Comparison of ENCODE assay signal across 14 cellular contexts in genomic region chrX:77087529-77088169, GRCh38.
DNase-seq lines count a peak whose midpoint lies in the region; ATAC-seq and TF ChIP-seq lines count a peak whose summit lies in the region.
"Had no signal": no experiment of that assay in that cellular context is flagged by ENCODE, and none has a peak within 500 bp of the region (broad histone marks: within the 10 kb centered on the region; RNA-seq: fewer than 3 reads in every experiment).

No MANE protein-coding gene starts in this region.

- no peak overlapping the region for H3K27ac Mint-ChIP-seq in activated CD4-positive, alpha-beta T cell treated with anti-CD3 and anti-CD28 coated beads for 36 hours

- peak; percentile 63 for ATAC-seq in Right ventricle myocardium superior (ENCODE audit: poor library complexity)
- ATAC-seq in activated CD4-positive, alpha-beta T cell treated with anti-CD3 and anti-CD28 coated beads for 36 hours = no peak

- TF ChIP-seq POLR2A in adrenal gland (IDR thresholded peaks at IDR 0.05) (no peak), Peyer's patch (IDR thresholded peaks at IDR 0.05) (no peak)

- DNase-seq in GM03348 (ENCODE audit: low spot score) = peak; percentile 17
- peak; percentile 22 to 57 (median 41) for DNase-seq in adrenal gland
- DNase-seq in Right ventricle myocardium superior = no peak
- peak; percentile 11 for DNase-seq in putamen (ENCODE audit: low spot score)
- no peak for DNase-seq in NCI-H1436 (lab: John Stamatoyannopoulos, UW)
- DNase-seq in Peyer's patch = no peak
- DNase-seq in DMS 273 treated with DMSO at 0.1 percent for 48 hours (lab: John Stamatoyannopoulos, UW) = no peak
- no peak for DNase-seq in activated CD4-positive, alpha-beta T cell treated with anti-CD3 and anti-CD28 coated beads for 36 hours
- DNase-seq: activated naive CD4-positive, alpha-beta T cell treated with anti-CD3 and anti-CD28 coated beads, Interleukin-2, amount 50 U/mL, for 16 hours; Karpas-422; NCI-H2227 treated with DMSO at 0.1 percent for 48 hours; stimulated activated CD4-positive, alpha-beta T cell treated with anti-CD3 and anti-CD28 coated beads, Interleukin-4, amount 100 ng/mL, for 24 hours had no signal

- no peak overlapping the region for H3K4me3 ChIP-seq in adrenal gland
- no peak overlapping the region for H3K4me3 ChIP-seq in Peyer's patch
- H3K4me3 ChIP-seq: HAP-1 had no signal

- 19 to 59% (median 57%) methylated on average over 3 to 7 of the region's 7 CpGs for WGBS in adrenal gland, 4 donors

- intact Hi-C loops in adrenal gland (cut with DNase I) = no loop called here
- intact Hi-C loops in Right ventricle myocardium superior (cut with DNase I) = no loop called here
- intact Hi-C loops in activated CD4-positive, alpha-beta T cell treated with anti-CD3 and anti-CD28 coated beads for 36 hours (cut with DNase I, micrococcal nuclease) = no loop called here

- CTCF ChIA-PET in activated CD4-positive, alpha-beta T cell treated with anti-CD3 and anti-CD28 coated beads for 36 hours (lab: Charles Lee) = no interaction called here

- no peak overlapping the region for H3K4me3 Mint-ChIP-seq in activated CD4-positive, alpha-beta T cell treated with anti-CD3 and anti-CD28 coated beads for 36 hours

- H3K27ac ChIP-seq in adrenal gland (peak overlapping the region in 1 of 5 donors; percentile 65), Peyer's patch (peak overlapping the region in 1 of 4 donors; percentile 12)
- H3K27ac ChIP-seq: C4-2B had no signal

- no peaks in the 10 kb centered on the region for H3K27me3 Mint-ChIP-seq in activated CD4-positive, alpha-beta T cell treated with anti-CD3 and anti-CD28 coated beads for 36 hours

- H3K9me3 Mint-ChIP-seq in activated CD4-positive, alpha-beta T cell treated with anti-CD3 and anti-CD28 coated beads for 36 hours (ENCODE audit: low read depth) = no peaks in the 10 kb centered on the region

- no peaks in the 10 kb centered on the region for H3K4me1 Mint-ChIP-seq in activated CD4-positive, alpha-beta T cell treated with anti-CD3 and anti-CD28 coated beads for 36 hours

- TF ChIP-seq CTCF in adrenal gland (IDR thresholded peaks at IDR 0.05) (no peak), Peyer's patch (IDR thresholded peaks at IDR 0.05) (no peak)

- H3K9me3 ChIP-seq in adrenal gland (replicated peaks in 1 of 3) (no peaks in the 10 kb centered on the region), Peyer's patch (no peaks in the 10 kb centered on the region)
- H3K9me3 ChIP-seq: HAP-1 had no signal

- POLR2A ChIA-PET in activated CD4-positive, alpha-beta T cell treated with anti-CD3 and anti-CD28 coated beads for 36 hours (lab: Charles Lee) = no interaction called here

- H3K36me3 ChIP-seq in adrenal gland (replicated peaks in 1 of 2) = no peaks in the 10 kb centered on the region
- H3K36me3 ChIP-seq in Peyer's patch = no peaks in the 10 kb centered on the region
- H3K36me3 ChIP-seq: HAP-1 had no signal

- H3K27me3 ChIP-seq in adrenal gland = no peaks in the 10 kb centered on the region
- H3K27me3 ChIP-seq in Peyer's patch = no peaks in the 10 kb centered on the region

- H3K4me1 ChIP-seq in adrenal gland (replicated peaks in 1 of 2) = no peaks in the 10 kb centered on the region
- H3K4me1 ChIP-seq in Peyer's patch = no peaks in the 10 kb centered on the region
- H3K4me1 ChIP-seq: HAP-1 had no signal

- H3K36me3 Mint-ChIP-seq in activated CD4-positive, alpha-beta T cell treated with anti-CD3 and anti-CD28 coated beads for 36 hours (ENCODE audit: low read depth) = no peaks in the 10 kb centered on the region

Comparison
In these comparisons a context has a peak if more than half of its experiments do, and no peak if none do; other contexts are left out.
1. DNase-seq: peak in GM03348 (single experiment), adrenal gland (7 of 7) and putamen (single experiment); none in Right ventricle myocardium superior (single experiment), NCI-H1436 (single experiment), Peyer's patch (0 of 3), DMS 273 treated with DMSO at 0.1 percent for 48 hours (single experiment) and activated CD4-positive, alpha-beta T cell treated with anti-CD3 and anti-CD28 coated beads for 36 hours (single experiment).